ENCODE assay signal across 22 cellular contexts in the genomic region with DNA sequence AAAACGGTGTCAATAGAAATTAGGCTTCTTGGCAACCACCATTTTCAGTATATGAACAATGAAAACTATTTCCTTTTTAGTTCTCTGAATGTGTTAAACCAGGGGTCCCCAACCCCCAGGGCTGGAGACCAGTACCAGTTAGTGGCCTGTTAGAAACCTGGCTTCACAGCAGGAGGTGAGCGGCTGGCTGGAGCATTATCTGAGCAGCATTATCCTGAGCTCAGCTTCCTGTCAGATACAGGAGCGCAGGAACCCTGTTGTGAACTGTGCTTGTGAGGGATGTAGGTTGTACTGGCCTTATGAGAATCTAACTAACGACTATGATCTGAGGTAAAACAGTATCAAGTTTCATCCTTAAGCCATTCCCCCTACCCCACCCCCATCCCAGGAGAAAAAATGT.
DNase-seq lines count a peak whose midpoint lies in the region; ATAC-seq and TF ChIP-seq lines count a peak whose summit lies in the region.
"Had no signal": no experiment of that assay in that cellular context is flagged by ENCODE, and none has a peak within 500 bp of the region (broad histone marks: within the 10 kb centered on the region; RNA-seq: fewer than 3 reads in every experiment).

No MANE protein-coding gene starts in this region.

- no peaks in the 10 kb centered on the region for H3F3A ChIP-seq in neural progenitor cell (ENCODE audit: low read depth)

- no peak overlapping the region for H3K9ac ChIP-seq in neural progenitor cell
- H3K9ac ChIP-seq: GM23248, SK-N-SH had no signal

- H3K27ac Mint-ChIP-seq in WTC11 (no peak overlapping the region), neural progenitor cell (no peak overlapping the region)
- H3K27ac Mint-ChIP-seq: CD4-positive, CD25-positive, alpha-beta regulatory T cell had no signal

- TF ChIP-seq CTCF in WTC11 (IDR thresholded peaks at IDR 0.05) = no peak
- no peak for TF ChIP-seq CTCF in neural progenitor cell (IDR thresholded peaks at IDR 0.05)

- no peak overlapping the region for H3K27ac ChIP-seq in neural progenitor cell
- H3K27ac ChIP-seq: GM23248 had no signal

- H3K9me3 Mint-ChIP-seq in WTC11 (no peaks in the 10 kb centered on the region), neural progenitor cell (no peaks in the 10 kb centered on the region)

- POLR2A ChIA-PET in WTC11 (lab: Charles Lee) = no interaction called here

- H3K27me3 ChIP-seq in H7 (ENCODE audit: control insufficient read depth, insufficient read depth, low read length) (no peaks in the 10 kb centered on the region), neural progenitor cell (no peaks in the 10 kb centered on the region)

- H3K79me2 ChIP-seq in neural progenitor cell (ENCODE audit: low read depth) = no peaks in the 10 kb centered on the region

- ATAC-seq in WTC11 = peak; percentile 87
- no peak for ATAC-seq in HG02763 (IDR thresholded peaks at IDR 0.05; ENCODE audit: unreplicated experiment)
- ATAC-seq: HCT116, Panc1 had no signal

- H3K4me3 ChIP-seq in H7 (ENCODE audit: insufficient read depth, low read depth, low read length) (no peak overlapping the region), neural progenitor cell (no peak overlapping the region)
- H3K4me3 ChIP-seq: GM23248 had no signal

- DNase-seq in H7 (peak; percentile 4), NCI-H146 (lab: John Stamatoyannopoulos, UW) (peak; percentile 98), WTC11 (ENCODE audit: low spot score) (peak; percentile 53), neural progenitor cell (ENCODE audit: low spot score) (peak; percentile 65), pons (ENCODE audit: low spot score) (no peak)
- DNase-seq in stimulated activated CD4-positive, alpha-beta T cell treated with anti-CD3 and anti-CD28 coated beads, Interleukin-4, amount 100 ng/mL, for 1 hour = no peak
- DNase-seq: CD4-positive, CD25-positive, alpha-beta regulatory T cell; DND-41; GM23248; KG1; NCI-H1092; NCI-H1436; NCI-H2029 treated with DMSO at 0.1 percent for 48 hours; NCI-H2171 treated with DMSO at 0.1 percent for 48 hours; NCI-H446; NCI-H526; NK-92 treated with Interleukin-12 subunit alpha and Interleukin-12 subunit beta, amount 100 ng/mL, for 24 hours; SIG-M5; SK-N-SH had no signal

- no peaks in the 10 kb centered on the region for H3K36me3 Mint-ChIP-seq in WTC11
- no peaks in the 10 kb centered on the region for H3K36me3 Mint-ChIP-seq in neural progenitor cell
- H3K36me3 Mint-ChIP-seq: CD4-positive, CD25-positive, alpha-beta regulatory T cell had no signal

- peak overlapping the region; percentile 1 for H3K4me2 ChIP-seq in neural progenitor cell
- H3K4me2 ChIP-seq: SK-N-SH had no signal

- H3K4me1 Mint-ChIP-seq in WTC11 (peaks cover 20% of the 10 kb centered on the region), neural progenitor cell (peaks cover 4% of the 10 kb centered on the region)
- H3K4me1 Mint-ChIP-seq: CD4-positive, CD25-positive, alpha-beta regulatory T cell had no signal

- H4K20me1 ChIP-seq in neural progenitor cell (ENCODE audit: low read depth) = no peaks in the 10 kb centered on the region

- H3K9me3 ChIP-seq in neural progenitor cell (ENCODE audit: low read depth) = no peaks in the 10 kb centered on the region
- H3K9me3 ChIP-seq: SK-N-SH had no signal

- no peak overlapping the region for H2AFZ ChIP-seq in neural progenitor cell (replicated peaks)
- H2AFZ ChIP-seq: GM23248 had no signal

- peaks cover 8% of the 10 kb centered on the region for H3K4me1 ChIP-seq in neural progenitor cell

- H3K27me3 Mint-ChIP-seq in WTC11 (ENCODE audit: low read depth) = no peaks in the 10 kb centered on the region
- peaks cover 3% of the 10 kb centered on the region for H3K27me3 Mint-ChIP-seq in neural progenitor cell (ENCODE audit: insufficient read depth, low read depth)
- H3K27me3 Mint-ChIP-seq: CD4-positive, CD25-positive, alpha-beta regulatory T cell had no signal

- H3K36me3 ChIP-seq in H7 (replicated peaks; ENCODE audit: control insufficient read depth, insufficient read depth, low read length) (no peaks in the 10 kb centered on the region), neural progenitor cell (no peaks in the 10 kb centered on the region)

- CTCF ChIA-PET in WTC11 (lab: Charles Lee) = no interaction called here

- no peak overlapping the region for H3K4me3 Mint-ChIP-seq in WTC11
- H3K4me3 Mint-ChIP-seq in neural progenitor cell = no peak overlapping the region
- H3K4me3 Mint-ChIP-seq: CD4-positive, CD25-positive, alpha-beta regulatory T cell had no signal

TF ChIP-seq in WTC11, 78 proteins besides CTCF, POLR2A, EP300 and RAD21:
- TF ChIP-seq FOXK1 (CRISPR knock-in tag; IDR thresholded peaks at IDR 0.05) = no peak
- TF ChIP-seq NFYB (CRISPR knock-in tag; conservative IDR thresholded peaks at IDR 0.05; ENCODE audit: low read depth) = no peak
- TF ChIP-seq TP53 (CRISPR knock-in tag; IDR thresholded peaks at IDR 0.05) = no peak
- no peak for TF ChIP-seq PRRX2 (CRISPR knock-in tag; IDR thresholded peaks at IDR 0.05)
- no peak for TF ChIP-seq GABPB1 (CRISPR knock-in tag; IDR thresholded peaks at IDR 0.05)
- no peak for TF ChIP-seq CREM (CRISPR knock-in tag; IDR thresholded peaks at IDR 0.05)
- TF ChIP-seq, protein P1, sequence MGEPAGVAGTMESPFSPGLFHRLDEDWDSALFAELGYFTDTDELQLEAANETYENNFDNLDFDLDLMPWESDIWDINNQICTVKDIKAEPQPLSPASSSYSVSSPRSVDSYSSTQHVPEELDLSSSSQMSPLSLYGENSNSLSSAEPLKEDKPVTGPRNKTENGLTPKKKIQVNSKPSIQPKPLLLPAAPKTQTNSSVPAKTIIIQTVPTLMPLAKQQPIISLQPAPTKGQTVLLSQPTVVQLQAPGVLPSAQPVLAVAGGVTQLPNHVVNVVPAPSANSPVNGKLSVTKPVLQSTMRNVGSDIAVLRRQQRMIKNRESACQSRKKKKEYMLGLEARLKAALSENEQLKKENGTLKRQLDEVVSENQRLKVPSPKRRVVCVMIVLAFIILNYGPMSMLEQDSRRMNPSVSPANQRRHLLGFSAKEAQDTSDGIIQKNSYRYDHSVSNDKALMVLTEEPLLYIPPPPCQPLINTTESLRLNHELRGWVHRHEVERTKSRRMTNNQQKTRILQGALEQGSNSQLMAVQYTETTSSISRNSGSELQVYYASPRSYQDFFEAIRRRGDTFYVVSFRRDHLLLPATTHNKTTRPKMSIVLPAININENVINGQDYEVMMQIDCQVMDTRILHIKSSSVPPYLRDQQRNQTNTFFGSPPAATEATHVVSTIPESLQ (CRISPR knock-in tag; IDR thresholded peaks at IDR 0.05) = no peak
- no peak for TF ChIP-seq NR3C1 (CRISPR knock-in tag; conservative IDR thresholded peaks at IDR 0.05; ENCODE audit: low read depth)
- no peak for TF ChIP-seq NR1H2 (CRISPR knock-in tag; IDR thresholded peaks at IDR 0.05)
- no peak for TF ChIP-seq RELA (CRISPR knock-in tag; IDR thresholded peaks at IDR 0.05; ENCODE audit: borderline replicate concordance)
- TF ChIP-seq, protein P2, sequence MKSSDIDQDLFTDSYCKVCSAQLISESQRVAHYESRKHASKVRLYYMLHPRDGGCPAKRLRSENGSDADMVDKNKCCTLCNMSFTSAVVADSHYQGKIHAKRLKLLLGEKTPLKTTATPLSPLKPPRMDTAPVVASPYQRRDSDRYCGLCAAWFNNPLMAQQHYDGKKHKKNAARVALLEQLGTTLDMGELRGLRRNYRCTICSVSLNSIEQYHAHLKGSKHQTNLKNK (CRISPR knock-in tag; IDR thresholded peaks at IDR 0.05) = no peak
- TF ChIP-seq ETV6 (CRISPR knock-in tag; IDR thresholded peaks at IDR 0.05) = no peak
- TF ChIP-seq, protein P3, sequence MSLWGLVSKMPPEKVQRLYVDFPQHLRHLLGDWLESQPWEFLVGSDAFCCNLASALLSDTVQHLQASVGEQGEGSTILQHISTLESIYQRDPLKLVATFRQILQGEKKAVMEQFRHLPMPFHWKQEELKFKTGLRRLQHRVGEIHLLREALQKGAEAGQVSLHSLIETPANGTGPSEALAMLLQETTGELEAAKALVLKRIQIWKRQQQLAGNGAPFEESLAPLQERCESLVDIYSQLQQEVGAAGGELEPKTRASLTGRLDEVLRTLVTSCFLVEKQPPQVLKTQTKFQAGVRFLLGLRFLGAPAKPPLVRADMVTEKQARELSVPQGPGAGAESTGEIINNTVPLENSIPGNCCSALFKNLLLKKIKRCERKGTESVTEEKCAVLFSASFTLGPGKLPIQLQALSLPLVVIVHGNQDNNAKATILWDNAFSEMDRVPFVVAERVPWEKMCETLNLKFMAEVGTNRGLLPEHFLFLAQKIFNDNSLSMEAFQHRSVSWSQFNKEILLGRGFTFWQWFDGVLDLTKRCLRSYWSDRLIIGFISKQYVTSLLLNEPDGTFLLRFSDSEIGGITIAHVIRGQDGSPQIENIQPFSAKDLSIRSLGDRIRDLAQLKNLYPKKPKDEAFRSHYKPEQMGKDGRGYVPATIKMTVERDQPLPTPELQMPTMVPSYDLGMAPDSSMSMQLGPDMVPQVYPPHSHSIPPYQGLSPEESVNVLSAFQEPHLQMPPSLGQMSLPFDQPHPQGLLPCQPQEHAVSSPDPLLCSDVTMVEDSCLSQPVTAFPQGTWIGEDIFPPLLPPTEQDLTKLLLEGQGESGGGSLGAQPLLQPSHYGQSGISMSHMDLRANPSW (CRISPR knock-in tag; conservative IDR thresholded peaks at IDR 0.05; ENCODE audit: low read depth) = no peak
- no peak for TF ChIP-seq SMAD3 (CRISPR knock-in tag; IDR thresholded peaks at IDR 0.05; ENCODE audit: borderline replicate concordance)
- TF ChIP-seq ELF4 (CRISPR knock-in tag; IDR thresholded peaks at IDR 0.05; ENCODE audit: low read depth) = no peak

Comparison
In these comparisons a context has a peak if more than half of its experiments do, and no peak if none do; other contexts are left out.
1. DNase-seq: peak in H7 (single experiment), NCI-H146 (single experiment), WTC11 (single experiment) and neural progenitor cell (single experiment); none in stimulated activated CD4-positive, alpha-beta T cell treated with anti-CD3 and anti-CD28 coated beads, Interleukin-4, amount 100 ng/mL, for 1 hour (single experiment) and pons (single experiment).